Comparison of ENCODE assay signal across 8 cellular contexts in the genomic region with DNA sequence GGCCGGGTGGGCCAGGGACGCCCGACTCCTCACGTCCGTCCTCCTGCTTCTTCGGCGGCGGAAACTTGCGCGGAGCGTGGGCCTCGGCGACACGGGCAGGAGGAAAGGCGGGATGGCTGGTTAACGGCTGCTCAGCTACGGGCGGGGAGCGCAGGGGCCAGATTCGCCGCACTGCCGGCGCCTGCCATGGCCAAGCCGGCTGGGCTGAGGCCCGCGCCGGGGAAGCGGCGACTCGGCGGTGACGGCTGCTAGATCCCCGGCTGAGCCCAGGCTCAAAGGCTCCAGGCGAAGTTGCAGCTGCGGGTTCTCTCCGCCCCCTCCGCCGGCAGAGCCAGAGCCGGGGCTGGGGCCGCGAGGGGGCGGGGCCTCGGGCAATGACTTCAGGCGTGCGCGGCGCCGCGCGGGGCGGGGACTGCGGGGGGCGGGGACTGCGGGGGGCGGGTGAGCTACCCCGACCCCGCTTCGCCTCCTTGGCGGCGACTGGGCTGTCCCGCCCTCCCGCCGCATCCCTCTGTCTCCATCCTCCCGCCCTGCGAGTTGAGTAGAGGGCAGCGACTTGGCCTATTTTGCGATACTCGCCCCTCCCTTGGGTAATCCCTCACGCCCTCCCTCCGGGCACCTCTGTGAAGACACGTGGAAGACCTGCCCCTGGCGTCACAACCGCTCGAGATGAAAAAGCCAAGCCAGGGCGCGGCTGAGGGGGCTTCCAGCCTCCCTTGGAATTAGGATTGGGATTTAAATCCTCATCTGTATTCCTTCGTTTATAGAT. TPM values are rescaled to one million over a fixed set of nuclear protein-coding genes. Genes with fewer than 3 reads are reported as not detected.
DNase-seq lines count a peak whose midpoint lies in the region; ATAC-seq and TF ChIP-seq lines count a peak whose summit lies in the region.

A gene (minus strand): TSS at position 310 of the 769 bp plus-strand sequence. CDS start 322 bp downstream, outside the sequence.

- no peaks in the 10 kb centered on the region for H3K9me3 ChIP-seq in ES-I3 (ENCODE audit: control insufficient read depth, insufficient read depth, low read length)
- H3K9me3 ChIP-seq in HAP-1 = no peaks in the 10 kb centered on the region
- no peaks in the 10 kb centered on the region for H3K9me3 ChIP-seq in MG63

- peak; percentile 91 to 93 for DNase-seq in HAP-1 (ENCODE audit: low spot score in 2 of 2)
- DNase-seq in MG63 = peak; percentile 92
- DNase-seq in SHP77 (lab: John Stamatoyannopoulos, UW) = peak; percentile 97 to 99
- DNase-seq in activated effector memory CD4-positive, alpha-beta T cell treated with Interleukin-2 at 50 U/mL for 16 hours = peak; percentile 86
- DNase-seq in fibroblast of the conjunctiva (ENCODE audit: low read depth) = peak; percentile 84
- DNase-seq in nephron progenitor cell = peak; percentile 93
- DNase-seq in stimulated activated naive CD8-positive, alpha-beta T cell treated with anti-CD3 and anti-CD28 coated beads, Interleukin-15, amount 100 ng/mL, for 72 hours = peak; percentile 87 to 91

- peak within 1 kb of the TSS; percentile 89 for H3K9ac ChIP-seq in ES-I3 (ENCODE audit: low read depth, low read length)

- peak within 1 kb of the TSS; percentile 78 for H3K27ac Mint-ChIP-seq in nephron progenitor cell
- peak within 1 kb of the TSS; percentile 97 to 99 for H3K27ac Mint-ChIP-seq in stimulated activated naive CD8-positive, alpha-beta T cell treated with anti-CD3 and anti-CD28 coated beads, Interleukin-15, amount 100 ng/mL, for 72 hours

- in situ Hi-C loops in HAP-1 (cut with MboI; ENCODE audit: low sequenced_read_pairs) = no loop called here

- TF ChIP-seq CTCF in nephron progenitor cell (IDR thresholded peaks at IDR 0.05) = no peak

- H3K4me1 ChIP-seq in ES-I3 (ENCODE audit: insufficient read depth, low read length) = peaks cover 8% of the 10 kb centered on the region; the same call in 1 of the 2 replicates
- H3K4me1 ChIP-seq in HAP-1 = peaks cover 23% of the 10 kb centered on the region

- peak within 1 kb of the TSS; percentile 90 for H3K4me3 ChIP-seq in HAP-1
- peak within 1 kb of the TSS; percentile 86 for H3K4me3 ChIP-seq in MG63

- H3K27me3 ChIP-seq in HAP-1 (ENCODE audit: low read depth) (0 out of 2 replicates have a peak, but pooled peaks cover 3% of the 10 kb centered on the region), MG63 (no peaks in the 10 kb centered on the region)

- peaks cover 4% of the 10 kb centered on the region for H3K27me3 Mint-ChIP-seq in nephron progenitor cell (ENCODE audit: low read depth, poor library complexity)
- H3K27me3 Mint-ChIP-seq in stimulated activated naive CD8-positive, alpha-beta T cell treated with anti-CD3 and anti-CD28 coated beads, Interleukin-15, amount 100 ng/mL, for 72 hours = no peaks in the 10 kb centered on the region

- H3K9me3 Mint-ChIP-seq in nephron progenitor cell = peaks cover 4% of the 10 kb centered on the region
- H3K9me3 Mint-ChIP-seq in stimulated activated naive CD8-positive, alpha-beta T cell treated with anti-CD3 and anti-CD28 coated beads, Interleukin-15, amount 100 ng/mL, for 72 hours = no peaks in the 10 kb centered on the region

- H3K4me3 Mint-ChIP-seq in nephron progenitor cell = peak within 1 kb of the TSS; percentile 87
- peak within 1 kb of the TSS; percentile 89 to 97 for H3K4me3 Mint-ChIP-seq in stimulated activated naive CD8-positive, alpha-beta T cell treated with anti-CD3 and anti-CD28 coated beads, Interleukin-15, amount 100 ng/mL, for 72 hours

- H3K36me3 ChIP-seq in ES-I3 (ENCODE audit: insufficient read depth, low read length) (no peaks in the 10 kb centered on the region), HAP-1 (replicated peaks) (no peaks in the 10 kb centered on the region), MG63 (no peaks in the 10 kb centered on the region; the same call in 1 of the 2 replicates)

- peaks cover 6% of the 10 kb centered on the region for H3K36me3 Mint-ChIP-seq in nephron progenitor cell (ENCODE audit: low read depth)

- peak; percentile 91 for ATAC-seq in stimulated activated naive CD8-positive, alpha-beta T cell treated with anti-CD3 and anti-CD28 coated beads, Interleukin-15, amount 100 ng/mL, for 72 hours

- H3K4me1 Mint-ChIP-seq in nephron progenitor cell = peaks cover 24% of the 10 kb centered on the region
- H3K4me1 Mint-ChIP-seq in stimulated activated naive CD8-positive, alpha-beta T cell treated with anti-CD3 and anti-CD28 coated beads, Interleukin-15, amount 100 ng/mL, for 72 hours = peaks cover 58% of the 10 kb centered on the region

RNA-seq across cellular contexts. Expression of the gene that starts here (rescaled TPM):
- total RNA-seq in MG63 (2014; rRNA removed; shearing (Covaris generic); ENCODE audit: low replicate concordance) = 4.2 and 4.9 TPM in 2 replicates

Comparison
In these comparisons a context has a peak if more than half of its experiments do, and no peak if none do; other contexts are left out.
1. Peak in every context shown above with its lines: DNase-seq, ATAC-seq and H3K4me3 ChIP-seq.